Comparison of ENCODE assay signal across 1 cellular context in the genomic region with DNA sequence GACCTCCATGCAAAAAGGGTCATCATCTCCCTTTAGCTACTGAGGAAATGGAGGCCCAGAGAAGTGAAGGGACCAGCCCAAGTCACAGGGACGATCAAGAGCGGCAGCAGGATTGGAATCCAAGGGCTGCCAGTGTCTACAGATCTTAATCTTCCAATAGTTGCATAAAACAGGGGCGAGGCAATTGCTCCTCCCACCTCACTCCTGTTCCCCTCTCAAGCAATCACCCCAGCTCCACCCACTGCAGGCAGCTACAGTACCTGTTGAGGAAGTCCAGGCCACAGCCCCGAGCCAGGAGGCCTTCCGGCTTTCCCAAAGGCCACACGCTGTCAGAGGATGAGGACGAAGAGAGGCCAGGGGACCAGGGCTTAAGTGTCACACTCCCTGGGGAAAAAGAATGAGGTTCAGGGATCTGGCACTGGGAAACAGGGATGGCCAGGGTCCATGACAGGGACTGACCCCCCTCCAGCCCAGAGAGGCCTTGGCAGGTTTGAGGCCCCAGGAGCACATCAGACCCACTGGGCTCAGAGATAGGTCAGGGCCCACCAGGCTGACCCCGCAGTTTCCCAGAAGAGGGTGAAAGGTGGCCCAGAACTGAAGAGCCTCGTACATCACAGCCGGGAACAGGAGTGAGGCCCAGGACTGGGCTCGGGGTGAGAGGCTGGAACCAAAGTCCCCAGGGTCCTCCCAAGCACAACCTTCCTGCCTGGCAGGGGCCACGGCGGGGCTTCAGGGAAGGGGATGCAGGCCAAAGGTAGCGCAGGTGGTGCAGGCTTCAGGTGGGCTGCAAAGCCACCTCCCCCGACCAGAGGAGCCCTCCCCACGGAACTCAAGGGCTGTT.
TF ChIP-seq lines count a peak whose summit lies in the region.

No MANE protein-coding gene starts in this region.

TF ChIP-seq in HepG2, 621 proteins besides CTCF, POLR2A, EP300 and RAD21 (continued from another document and continues in another):
- TF ChIP-seq, protein P1, sequence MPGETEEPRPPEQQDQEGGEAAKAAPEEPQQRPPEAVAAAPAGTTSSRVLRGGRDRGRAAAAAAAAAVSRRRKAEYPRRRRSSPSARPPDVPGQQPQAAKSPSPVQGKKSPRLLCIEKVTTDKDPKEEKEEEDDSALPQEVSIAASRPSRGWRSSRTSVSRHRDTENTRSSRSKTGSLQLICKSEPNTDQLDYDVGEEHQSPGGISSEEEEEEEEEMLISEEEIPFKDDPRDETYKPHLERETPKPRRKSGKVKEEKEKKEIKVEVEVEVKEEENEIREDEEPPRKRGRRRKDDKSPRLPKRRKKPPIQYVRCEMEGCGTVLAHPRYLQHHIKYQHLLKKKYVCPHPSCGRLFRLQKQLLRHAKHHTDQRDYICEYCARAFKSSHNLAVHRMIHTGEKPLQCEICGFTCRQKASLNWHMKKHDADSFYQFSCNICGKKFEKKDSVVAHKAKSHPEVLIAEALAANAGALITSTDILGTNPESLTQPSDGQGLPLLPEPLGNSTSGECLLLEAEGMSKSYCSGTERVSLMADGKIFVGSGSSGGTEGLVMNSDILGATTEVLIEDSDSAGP (CRISPR knock-in tag; IDR thresholded peaks at IDR 0.05; ENCODE audit: borderline replicate concordance) = no peak; the same call in 1 of the 2 replicates
- TF ChIP-seq PHF5A (CRISPR knock-in tag; IDR thresholded peaks at IDR 0.05; ENCODE audit: low read depth, unreplicated experiment) (no peak), CCDC6 (CRISPR knock-in tag; IDR thresholded peaks at IDR 0.05) (no peak), TOPORS (CRISPR knock-in tag; IDR thresholded peaks at IDR 0.05) (no peak), U2AF1 (optimal IDR thresholded peaks at IDR 0.05; ENCODE audit: low read depth, low read length) (no peak), ZNF75D (CRISPR knock-in tag; IDR thresholded peaks at IDR 0.05; ENCODE audit: borderline replicate concordance) (no peak), ZFP82 (CRISPR knock-in tag; IDR thresholded peaks at IDR 0.05; ENCODE audit: borderline replicate concordance) (peak; percentile 53; the same call in 1 of the 2 replicates), HIVEP1 (CRISPR knock-in tag; IDR thresholded peaks at IDR 0.05) (no peak; the same call in 1 of the 2 replicates), EZH2 (conservative IDR thresholded peaks at IDR 0.05; ENCODE audit: low read depth, low read length) (no peak), JUND (CRISPR knock-in tag; IDR thresholded peaks at IDR 0.05) (no peak), NR2F2 (IDR thresholded peaks at IDR 0.05; ENCODE audit: borderline replicate concordance, low read depth) (no peak), MIER2 (CRISPR knock-in tag; IDR thresholded peaks at IDR 0.05) (no peak), IKZF4 (CRISPR knock-in tag; IDR thresholded peaks at IDR 0.05; ENCODE audit: borderline replicate concordance, low read depth, not compliant biosample characterization) (no peak), FOXK1 (CRISPR knock-in tag; IDR thresholded peaks at IDR 0.05; ENCODE audit: borderline replicate concordance, low read depth) (no peak), AHR (CRISPR knock-in tag; IDR thresholded peaks at IDR 0.05) (no peak), CHCHD3 (CRISPR knock-in tag; IDR thresholded peaks at IDR 0.05) (no peak), EEA1 (CRISPR knock-in tag; IDR thresholded peaks at IDR 0.05; ENCODE audit: borderline replicate concordance) (peak; percentile 31; the same call in 1 of the 2 replicates), RAD51 (IDR thresholded peaks at IDR 0.05; ENCODE audit: borderline replicate concordance) (no peak), SP4 (CRISPR knock-in tag; IDR thresholded peaks at IDR 0.05) (peak; percentile 52; the same call in 1 of the 2 replicates), ONECUT2 (CRISPR knock-in tag; IDR thresholded peaks at IDR 0.05) (no peak), RELA (CRISPR knock-in tag; IDR thresholded peaks at IDR 0.05) (no peak), TCF12 (IDR thresholded peaks at IDR 0.05) (no peak), TCF12 (CRISPR knock-in tag; IDR thresholded peaks at IDR 0.05) (no peak), MAZ (IDR thresholded peaks at IDR 0.05; ENCODE audit: borderline replicate concordance, low read depth, low read length) (no peak), MAZ (CRISPR knock-in tag; IDR thresholded peaks at IDR 0.05; ENCODE audit: low read depth) (0 out of 2 replicates have a peak, but pooled peaks have one; percentile 9), SRY (CRISPR knock-in tag; IDR thresholded peaks at IDR 0.05) (no peak; the same call in 1 of the 2 replicates), IRX3 (CRISPR knock-in tag; IDR thresholded peaks at IDR 0.05; ENCODE audit: borderline replicate concordance, low read depth) (no peak; the same call in 1 of the 2 replicates), ZNF331 (CRISPR knock-in tag; IDR thresholded peaks at IDR 0.05) (no peak), ASH2L (IDR thresholded peaks at IDR 0.05; ENCODE audit: insufficient read length, low read depth, low read length) (no peak)
- TF ChIP-seq, protein P2, sequence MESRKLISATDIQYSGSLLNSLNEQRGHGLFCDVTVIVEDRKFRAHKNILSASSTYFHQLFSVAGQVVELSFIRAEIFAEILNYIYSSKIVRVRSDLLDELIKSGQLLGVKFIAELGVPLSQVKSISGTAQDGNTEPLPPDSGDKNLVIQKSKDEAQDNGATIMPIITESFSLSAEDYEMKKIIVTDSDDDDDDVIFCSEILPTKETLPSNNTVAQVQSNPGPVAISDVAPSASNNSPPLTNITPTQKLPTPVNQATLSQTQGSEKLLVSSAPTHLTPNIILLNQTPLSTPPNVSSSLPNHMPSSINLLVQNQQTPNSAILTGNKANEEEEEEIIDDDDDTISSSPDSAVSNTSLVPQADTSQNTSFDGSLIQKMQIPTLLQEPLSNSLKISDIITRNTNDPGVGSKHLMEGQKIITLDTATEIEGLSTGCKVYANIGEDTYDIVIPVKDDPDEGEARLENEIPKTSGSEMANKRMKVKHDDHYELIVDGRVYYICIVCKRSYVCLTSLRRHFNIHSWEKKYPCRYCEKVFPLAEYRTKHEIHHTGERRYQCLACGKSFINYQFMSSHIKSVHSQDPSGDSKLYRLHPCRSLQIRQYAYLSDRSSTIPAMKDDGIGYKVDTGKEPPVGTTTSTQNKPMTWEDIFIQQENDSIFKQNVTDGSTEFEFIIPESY (CRISPR knock-in tag; IDR thresholded peaks at IDR 0.05) = no peak
- TF ChIP-seq, protein P3, sequence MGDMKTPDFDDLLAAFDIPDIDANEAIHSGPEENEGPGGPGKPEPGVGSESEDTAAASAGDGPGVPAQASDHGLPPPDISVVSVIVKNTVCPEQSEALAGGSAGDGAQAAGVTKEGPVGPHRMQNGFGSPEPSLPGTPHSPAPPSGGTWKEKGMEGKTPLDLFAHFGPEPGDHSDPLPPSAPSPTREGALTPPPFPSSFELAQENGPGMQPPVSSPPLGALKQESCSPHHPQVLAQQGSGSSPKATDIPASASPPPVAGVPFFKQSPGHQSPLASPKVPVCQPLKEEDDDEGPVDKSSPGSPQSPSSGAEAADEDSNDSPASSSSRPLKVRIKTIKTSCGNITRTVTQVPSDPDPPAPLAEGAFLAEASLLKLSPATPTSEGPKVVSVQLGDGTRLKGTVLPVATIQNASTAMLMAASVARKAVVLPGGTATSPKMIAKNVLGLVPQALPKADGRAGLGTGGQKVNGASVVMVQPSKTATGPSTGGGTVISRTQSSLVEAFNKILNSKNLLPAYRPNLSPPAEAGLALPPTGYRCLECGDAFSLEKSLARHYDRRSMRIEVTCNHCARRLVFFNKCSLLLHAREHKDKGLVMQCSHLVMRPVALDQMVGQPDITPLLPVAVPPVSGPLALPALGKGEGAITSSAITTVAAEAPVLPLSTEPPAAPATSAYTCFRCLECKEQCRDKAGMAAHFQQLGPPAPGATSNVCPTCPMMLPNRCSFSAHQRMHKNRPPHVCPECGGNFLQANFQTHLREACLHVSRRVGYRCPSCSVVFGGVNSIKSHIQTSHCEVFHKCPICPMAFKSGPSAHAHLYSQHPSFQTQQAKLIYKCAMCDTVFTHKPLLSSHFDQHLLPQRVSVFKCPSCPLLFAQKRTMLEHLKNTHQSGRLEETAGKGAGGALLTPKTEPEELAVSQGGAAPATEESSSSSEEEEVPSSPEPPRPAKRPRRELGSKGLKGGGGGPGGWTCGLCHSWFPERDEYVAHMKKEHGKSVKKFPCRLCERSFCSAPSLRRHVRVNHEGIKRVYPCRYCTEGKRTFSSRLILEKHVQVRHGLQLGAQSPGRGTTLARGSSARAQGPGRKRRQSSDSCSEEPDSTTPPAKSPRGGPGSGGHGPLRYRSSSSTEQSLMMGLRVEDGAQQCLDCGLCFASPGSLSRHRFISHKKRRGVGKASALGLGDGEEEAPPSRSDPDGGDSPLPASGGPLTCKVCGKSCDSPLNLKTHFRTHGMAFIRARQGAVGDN (CRISPR knock-in tag; IDR thresholded peaks at IDR 0.05) = peak; percentile 95
- TF ChIP-seq, protein P4, sequence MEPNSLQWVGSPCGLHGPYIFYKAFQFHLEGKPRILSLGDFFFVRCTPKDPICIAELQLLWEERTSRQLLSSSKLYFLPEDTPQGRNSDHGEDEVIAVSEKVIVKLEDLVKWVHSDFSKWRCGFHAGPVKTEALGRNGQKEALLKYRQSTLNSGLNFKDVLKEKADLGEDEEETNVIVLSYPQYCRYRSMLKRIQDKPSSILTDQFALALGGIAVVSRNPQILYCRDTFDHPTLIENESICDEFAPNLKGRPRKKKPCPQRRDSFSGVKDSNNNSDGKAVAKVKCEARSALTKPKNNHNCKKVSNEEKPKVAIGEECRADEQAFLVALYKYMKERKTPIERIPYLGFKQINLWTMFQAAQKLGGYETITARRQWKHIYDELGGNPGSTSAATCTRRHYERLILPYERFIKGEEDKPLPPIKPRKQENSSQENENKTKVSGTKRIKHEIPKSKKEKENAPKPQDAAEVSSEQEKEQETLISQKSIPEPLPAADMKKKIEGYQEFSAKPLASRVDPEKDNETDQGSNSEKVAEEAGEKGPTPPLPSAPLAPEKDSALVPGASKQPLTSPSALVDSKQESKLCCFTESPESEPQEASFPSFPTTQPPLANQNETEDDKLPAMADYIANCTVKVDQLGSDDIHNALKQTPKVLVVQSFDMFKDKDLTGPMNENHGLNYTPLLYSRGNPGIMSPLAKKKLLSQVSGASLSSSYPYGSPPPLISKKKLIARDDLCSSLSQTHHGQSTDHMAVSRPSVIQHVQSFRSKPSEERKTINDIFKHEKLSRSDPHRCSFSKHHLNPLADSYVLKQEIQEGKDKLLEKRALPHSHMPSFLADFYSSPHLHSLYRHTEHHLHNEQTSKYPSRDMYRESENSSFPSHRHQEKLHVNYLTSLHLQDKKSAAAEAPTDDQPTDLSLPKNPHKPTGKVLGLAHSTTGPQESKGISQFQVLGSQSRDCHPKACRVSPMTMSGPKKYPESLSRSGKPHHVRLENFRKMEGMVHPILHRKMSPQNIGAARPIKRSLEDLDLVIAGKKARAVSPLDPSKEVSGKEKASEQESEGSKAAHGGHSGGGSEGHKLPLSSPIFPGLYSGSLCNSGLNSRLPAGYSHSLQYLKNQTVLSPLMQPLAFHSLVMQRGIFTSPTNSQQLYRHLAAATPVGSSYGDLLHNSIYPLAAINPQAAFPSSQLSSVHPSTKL (CRISPR knock-in tag; IDR thresholded peaks at IDR 0.05) = no peak
- TF ChIP-seq, protein P5, sequence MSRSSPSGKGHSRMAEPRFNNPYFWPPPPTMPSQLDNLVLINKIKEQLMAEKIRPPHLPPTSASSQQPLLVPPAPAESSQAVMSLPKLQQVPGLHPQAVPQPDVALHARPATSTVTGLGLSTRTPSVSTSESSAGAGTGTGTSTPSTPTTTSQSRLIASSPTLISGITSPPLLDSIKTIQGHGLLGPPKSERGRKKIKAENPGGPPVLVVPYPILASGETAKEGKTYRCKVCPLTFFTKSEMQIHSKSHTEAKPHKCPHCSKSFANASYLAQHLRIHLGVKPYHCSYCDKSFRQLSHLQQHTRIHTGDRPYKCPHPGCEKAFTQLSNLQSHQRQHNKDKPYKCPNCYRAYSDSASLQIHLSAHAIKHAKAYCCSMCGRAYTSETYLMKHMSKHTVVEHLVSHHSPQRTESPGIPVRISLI (CRISPR knock-in tag; IDR thresholded peaks at IDR 0.05; ENCODE audit: borderline replicate concordance) = no peak
- TF ChIP-seq, protein P6, sequence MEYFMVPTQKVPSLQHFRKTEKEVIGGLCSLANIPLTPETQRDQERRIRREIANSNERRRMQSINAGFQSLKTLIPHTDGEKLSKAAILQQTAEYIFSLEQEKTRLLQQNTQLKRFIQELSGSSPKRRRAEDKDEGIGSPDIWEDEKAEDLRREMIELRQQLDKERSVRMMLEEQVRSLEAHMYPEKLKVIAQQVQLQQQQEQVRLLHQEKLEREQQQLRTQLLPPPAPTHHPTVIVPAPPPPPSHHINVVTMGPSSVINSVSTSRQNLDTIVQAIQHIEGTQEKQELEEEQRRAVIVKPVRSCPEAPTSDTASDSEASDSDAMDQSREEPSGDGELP (IDR thresholded peaks at IDR 0.05; ENCODE audit: borderline replicate concordance, low read depth) = no peak
- TF ChIP-seq, protein P7, sequence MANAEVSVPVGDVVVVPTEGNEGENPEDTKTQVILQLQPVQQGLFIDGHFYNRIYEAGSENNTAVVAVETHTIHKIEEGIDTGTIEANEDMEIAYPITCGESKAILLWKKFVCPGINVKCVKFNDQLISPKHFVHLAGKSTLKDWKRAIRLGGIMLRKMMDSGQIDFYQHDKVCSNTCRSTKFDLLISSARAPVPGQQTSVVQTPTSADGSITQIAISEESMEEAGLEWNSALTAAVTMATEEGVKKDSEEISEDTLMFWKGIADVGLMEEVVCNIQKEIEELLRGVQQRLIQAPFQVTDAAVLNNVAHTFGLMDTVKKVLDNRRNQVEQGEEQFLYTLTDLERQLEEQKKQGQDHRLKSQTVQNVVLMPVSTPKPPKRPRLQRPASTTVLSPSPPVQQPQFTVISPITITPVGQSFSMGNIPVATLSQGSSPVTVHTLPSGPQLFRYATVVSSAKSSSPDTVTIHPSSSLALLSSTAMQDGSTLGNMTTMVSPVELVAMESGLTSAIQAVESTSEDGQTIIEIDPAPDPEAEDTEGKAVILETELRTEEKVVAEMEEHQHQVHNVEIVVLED (CRISPR knock-in tag; IDR thresholded peaks at IDR 0.05; ENCODE audit: borderline replicate concordance) = no peak; the same call in 1 of the 2 replicates
- TF ChIP-seq, protein P8, sequence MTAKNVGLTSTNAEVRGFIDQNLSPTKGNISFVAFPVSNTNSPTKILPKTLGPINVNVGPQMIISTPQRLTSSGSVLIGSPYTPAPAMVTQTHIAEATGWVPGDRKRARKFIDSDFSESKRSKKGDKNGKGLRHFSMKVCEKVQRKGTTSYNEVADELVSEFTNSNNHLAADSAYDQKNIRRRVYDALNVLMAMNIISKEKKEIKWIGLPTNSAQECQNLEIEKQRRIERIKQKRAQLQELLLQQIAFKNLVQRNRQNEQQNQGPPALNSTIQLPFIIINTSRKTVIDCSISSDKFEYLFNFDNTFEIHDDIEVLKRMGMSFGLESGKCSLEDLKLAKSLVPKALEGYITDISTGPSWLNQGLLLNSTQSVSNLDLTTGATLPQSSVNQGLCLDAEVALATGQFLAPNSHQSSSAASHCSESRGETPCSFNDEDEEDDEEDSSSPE (CRISPR knock-in tag; IDR thresholded peaks at IDR 0.05) = peak; percentile 35; the same call in 1 of the 2 replicates
